In the genomic region with DNA sequence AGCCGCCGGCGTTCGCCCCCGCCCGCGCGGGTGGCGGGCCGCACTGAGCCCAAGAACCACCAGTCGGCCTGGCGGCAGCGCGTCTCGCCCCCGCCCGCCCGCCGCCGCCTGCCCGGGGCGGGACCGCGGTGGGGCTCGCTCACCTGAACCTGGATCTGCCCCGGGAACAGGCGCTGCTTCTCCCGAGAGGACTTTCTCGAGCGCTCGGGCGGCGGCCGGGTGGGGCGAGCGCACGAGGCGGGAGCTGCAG, we compare ENCODE assay signal across 8 cellular contexts.
DNase-seq lines count a peak whose midpoint lies in the region; ATAC-seq and TF ChIP-seq lines count a peak whose summit lies in the region.

No MANE protein-coding gene starts in this region.

- peaks cover 28% of the 10 kb centered on the region for H3K4me1 Mint-ChIP-seq in memory B cell

- H3K4me3 Mint-ChIP-seq in memory B cell, result peak overlapping the region; percentile 90

- DNase-seq in astrocyte of the spinal cord (ENCODE audit: low read depth, low spot score), result no peak
- DNase-seq in memory B cell (ENCODE audit: low spot score in 2 of 2), result no peak
- no peak for DNase-seq in DMS 273 (lab: John Stamatoyannopoulos, UW; ENCODE audit: unreplicated experiment)
- no peak for DNase-seq in middle frontal gyrus (ENCODE audit: extremely low spot score, low spot score)

- H3K4me3 ChIP-seq in astrocyte of the spinal cord (ENCODE audit: low read depth, low read length), result peak overlapping the region; percentile 97

- peak overlapping the region; percentile 82 for H3K27ac Mint-ChIP-seq in memory B cell

- H3K27me3 Mint-ChIP-seq in memory B cell, result no peaks in the 10 kb centered on the region

- H3K9me3 Mint-ChIP-seq in memory B cell, result no peaks in the 10 kb centered on the region

- H3K36me3 Mint-ChIP-seq in memory B cell, result peaks cover 11% of the 10 kb centered on the region

- peak; percentile 4 for ATAC-seq in HG03064 (IDR thresholded peaks at IDR 0.05; ENCODE audit: low read depth, unreplicated experiment)
- ATAC-seq in memory B cell (ENCODE audit: low read depth), result peak; percentile 28
- ATAC-seq in GM19397 (IDR thresholded peaks at IDR 0.05; ENCODE audit: unreplicated experiment), result no peak
- no peak for ATAC-seq in HG03135 (IDR thresholded peaks at IDR 0.05; ENCODE audit: unreplicated experiment)

- peak overlapping the region; percentile 93 for H3K27ac ChIP-seq in C4-2B

- TF ChIP-seq CTCF in C4-2B (conservative IDR thresholded peaks at IDR 0.05) (no peak), astrocyte of the spinal cord (IDR thresholded peaks at IDR 0.05; ENCODE audit: low read depth, low read length) (no peak)

- in situ Hi-C loops in astrocyte of the spinal cord (cut with HindIII; ENCODE audit: low sequenced_read_pairs), result no loop called here

Comparison
In these comparisons a context has a peak if more than half of its experiments do, and no peak if none do; other contexts are left out.
1. ATAC-seq: peak in HG03064 (single experiment) and memory B cell (single experiment); none in GM19397 (single experiment) and HG03135 (single experiment).